22 cellular contexts compared by ENCODE assay signal in the genomic region with DNA sequence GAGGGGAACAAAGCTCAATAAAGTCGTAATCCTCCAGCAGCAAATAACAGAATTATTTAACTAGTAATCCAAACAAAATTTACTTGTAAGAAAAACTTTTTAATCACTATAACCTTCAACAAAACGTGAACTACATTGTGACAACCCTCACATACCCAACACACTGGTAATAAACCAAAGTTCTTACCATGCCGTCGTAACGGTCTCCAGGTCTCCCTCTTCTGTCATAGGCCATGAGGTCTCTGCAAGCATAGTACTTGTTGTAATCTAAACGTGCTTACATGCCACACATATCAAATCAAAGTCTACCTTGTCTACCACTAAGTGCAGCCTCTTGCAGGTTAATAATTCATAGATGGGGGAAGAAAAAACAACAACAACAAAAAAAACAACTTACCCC. TPM values are rescaled to one million over a fixed set of nuclear protein-coding genes. Genes with fewer than 3 reads are reported as not detected.
DNase-seq lines count a peak whose midpoint lies in the region; ATAC-seq, FAIRE-seq and TF ChIP-seq lines count a peak whose summit lies in the region.
"Had no signal": no experiment of that assay in that cellular context is flagged by ENCODE, and none has a peak within 500 bp of the region (broad histone marks: within the 10 kb centered on the region; RNA-seq: fewer than 3 reads in every experiment).

No MANE protein-coding gene starts in this region.

- H3K23ac ChIP-seq in H1 (ENCODE audit: insufficient read length) (no peak overlapping the region), mesendoderm (ENCODE audit: low read length) (no peak overlapping the region)

- no peaks in the 10 kb centered on the region for H3K4me1 ChIP-seq in H1 (replicated peaks in 1 of 4; ENCODE audit: control insufficient read depth in 3 of 4, insufficient read depth in 4 of 4, low read length in 3 of 4)
- no peaks in the 10 kb centered on the region for H3K4me1 ChIP-seq in mesendoderm (ENCODE audit: control insufficient read depth, low read depth, low read length)

- no peak overlapping the region for H3K9ac ChIP-seq in SK-N-MC (ENCODE audit: insufficient read length)
- no peak overlapping the region for H3K9ac ChIP-seq in H1 (replicated peaks in 1 of 4; ENCODE audit: extremely low read depth in 1 of 4, low read depth in 3 of 4, low read length in 3 of 4)
- H3K9ac ChIP-seq in mesendoderm (ENCODE audit: low read length), result no peak overlapping the region

- CTCF ChIA-PET in CD4-positive, alpha-beta T cell (lab: Charles Lee), result no interaction called here
- CTCF ChIA-PET in H1 (lab: Charles Lee; ENCODE audit: partially characterized antibody), result interaction anchor here (1.6 kb wide), 1 partner anchor 10 kb away, joined by 3 read pairs; no protein-coding TSS in a partner anchor

- H3K27me3 Mint-ChIP-seq in CD4-positive, alpha-beta T cell, result no peaks in the 10 kb centered on the region
- no peaks in the 10 kb centered on the region for H3K27me3 Mint-ChIP-seq in T-helper 2 cell treated with Interferon-gamma antibody and Interleukin-4, amounts not matched to agents 5 μg/mL and 100 μg/mL, for 36 hours (ENCODE audit: low read depth)
- H3K27me3 Mint-ChIP-seq: CD8-positive, alpha-beta memory T cell had no signal

- 94% methylated on average over 6 of the region's 6 CpGs; no CpG with 5 or more reads in 1 of the 2 experiments for WGBS in H1 (ENCODE audit: extremely low coverage in 1 of 2, insufficient coverage in 1 of 2, insufficient read length in 1 of 2, insufficient replicate concordance in 2 of 2, low coverage in 1 of 2, low lambda C conversion rate in 2 of 2, missing lambda C conversion rate in 1 of 2), 2 experiments
- WGBS in mesendoderm (ENCODE audit: extremely low coverage, insufficient coverage, low lambda C conversion rate), result 100% methylated on average over 1 of the region's 6 CpGs

- no peak overlapping the region for H2BK120ac ChIP-seq in H1 (replicated peaks; ENCODE audit: low read depth, low read length)
- no peak overlapping the region for H2BK120ac ChIP-seq in mesendoderm (ENCODE audit: low read depth, low read length)

- no peak overlapping the region for H3K14ac ChIP-seq in H1 (ENCODE audit: insufficient read length)

- no peak overlapping the region for H4K91ac ChIP-seq in H1 (replicated peaks; ENCODE audit: insufficient read length, low read length)

- H2AFZ ChIP-seq in H1 (ENCODE audit: low read length), result no peak overlapping the region

- no peaks in the 10 kb centered on the region for H3K9me3 ChIP-seq in CD4-positive, alpha-beta T cell (ENCODE audit: control insufficient read depth, low read length)
- H3K9me3 ChIP-seq in SK-N-MC (ENCODE audit: low read depth, low read length) (no peaks in the 10 kb centered on the region), H1 (ENCODE audit: insufficient read depth in 2 of 2, low read depth in 1 of 2, low read length in 1 of 2) (no peaks in the 10 kb centered on the region)

- peak; percentile 9 for DNase-seq in DMS 273 (lab: John Stamatoyannopoulos, UW; ENCODE audit: unreplicated experiment)
- DNase-seq in DMS 273 treated with DMSO at 0.1 percent for 48 hours (lab: John Stamatoyannopoulos, UW), result no peak
- DNase-seq in CD4-positive, alpha-beta T cell, result no peak
- no peak for DNase-seq in SK-N-MC (ENCODE audit: low read depth, low spot score)
- no peak for DNase-seq in H1 (ENCODE audit: low read depth in 1 of 2, low spot score in 2 of 2)
- DNase-seq in T-helper 2 cell treated with Interferon-gamma antibody and Interleukin-4, amounts not matched to agents 5 μg/mL and 100 μg/mL, for 36 hours (ENCODE audit: low spot score), result no peak
- DNase-seq in mesendoderm, result no peak
- DNase-seq: CD8-positive, alpha-beta memory T cell; DND-41; GDM1; HCEC 1CT; NCI-H1930; NCI-H2171; NCI-H446 treated with DMSO at 0.1 percent for 48 hours; NCI-H748 treated with DMSO at 0.1 percent for 48 hours; RPMI8226; SIG-M5 had no signal

- peaks cover 8 to 41% of the 10 kb centered on the region in 2 experiments for H3K79me2 ChIP-seq in H1 (ENCODE audit: control insufficient read depth in 1 of 2, insufficient read depth in 2 of 2, low read length in 2 of 2)
- peaks cover 25% of the 10 kb centered on the region for H3K79me2 ChIP-seq in mesendoderm (ENCODE audit: control insufficient read depth, insufficient read depth, low read length)

- H3K4me3 ChIP-seq in SK-N-MC, result no peak overlapping the region
- no peak overlapping the region for H3K4me3 ChIP-seq in H1 (ENCODE audit: extremely low read depth in 1 of 4, insufficient read depth in 2 of 4, low read depth in 3 of 4, low read length in 4 of 4)
- H3K4me3 ChIP-seq in mesendoderm (ENCODE audit: low read length), result no peak overlapping the region

- H3K4me2 ChIP-seq in H1 (ENCODE audit: insufficient read depth in 1 of 2, low read depth in 2 of 2, low read length in 2 of 2), result no peak overlapping the region
- H3K4me2 ChIP-seq in mesendoderm (ENCODE audit: low read length), result no peak overlapping the region

- no peaks in the 10 kb centered on the region for H3K9me3 Mint-ChIP-seq in CD4-positive, alpha-beta T cell
- H3K9me3 Mint-ChIP-seq in T-helper 2 cell treated with Interferon-gamma antibody and Interleukin-4, amounts not matched to agents 5 μg/mL and 100 μg/mL, for 36 hours, result no peaks in the 10 kb centered on the region
- H3K9me3 Mint-ChIP-seq: CD8-positive, alpha-beta memory T cell had no signal

- peak overlapping the region; percentile 63 for H3K27ac Mint-ChIP-seq in CD4-positive, alpha-beta T cell
- H3K27ac Mint-ChIP-seq in T-helper 2 cell treated with Interferon-gamma antibody and Interleukin-4, amounts not matched to agents 5 μg/mL and 100 μg/mL, for 36 hours, result no peak overlapping the region

- H3K23me2 ChIP-seq in H1 (ENCODE audit: low read depth, low read length), result no peaks in the 10 kb centered on the region

- H3K27me3 ChIP-seq in CD4-positive, alpha-beta T cell (ENCODE audit: control insufficient read depth, insufficient read depth, low read length), result no peaks in the 10 kb centered on the region
- H3K27me3 ChIP-seq in H1 (replicated peaks in 1 of 4; ENCODE audit: control insufficient read depth in 3 of 4, extremely low read depth in 1 of 4, insufficient read depth in 3 of 4, low read length in 3 of 4), result no peaks in the 10 kb centered on the region
- H3K27me3 ChIP-seq in mesendoderm (ENCODE audit: insufficient read depth, low read length, poor library complexity), result no peaks in the 10 kb centered on the region

- no peak overlapping the region for H2BK15ac ChIP-seq in H1 (ENCODE audit: low read length)
- H2BK15ac ChIP-seq in mesendoderm (replicated peaks; ENCODE audit: low read depth), result no peak overlapping the region

- H3K36me3 Mint-ChIP-seq in CD4-positive, alpha-beta T cell (ENCODE audit: low read depth), result peaks cover 99% of the 10 kb centered on the region
- H3K36me3 Mint-ChIP-seq in T-helper 2 cell treated with Interferon-gamma antibody and Interleukin-4, amounts not matched to agents 5 μg/mL and 100 μg/mL, for 36 hours (ENCODE audit: low read depth), result peaks cover 90% of the 10 kb centered on the region

- TF ChIP-seq EP300 in H1 (IDR thresholded peaks at IDR 0.05; ENCODE audit: borderline replicate concordance in 1 of 2, low read depth in 2 of 2, low read length in 2 of 2), result no peak

- peaks cover 3% of the 10 kb centered on the region; the same call in 1 of the 2 replicates for H3K79me1 ChIP-seq in H1 (ENCODE audit: low read depth, low read length)
- peaks cover 12% of the 10 kb centered on the region for H3K79me1 ChIP-seq in mesendoderm (ENCODE audit: low read length)

- intact Hi-C loops in CD4-positive, alpha-beta T cell (cut with DNase I, micrococcal nuclease), result loop anchor here (1.0 to 10.0 kb wide), 2 partner anchors 8 to 1973 kb away; a partner anchor contains a TSS

- TF ChIP-seq RAD21 in H1 (IDR thresholded peaks at IDR 0.05 in 1 of 2, conservative IDR thresholded peaks at IDR 0.05 in 1 of 2; ENCODE audit: low read depth in 2 of 2, low read length in 2 of 2), result no peak

- H3K4ac ChIP-seq in H1 (replicated peaks; ENCODE audit: insufficient read length, low read depth, low read length), result no peak overlapping the region
- H3K4ac ChIP-seq in mesendoderm (ENCODE audit: low read depth, low read length), result no peak overlapping the region

- no peak for TF ChIP-seq CTCF in CD4-positive, alpha-beta T cell (IDR thresholded peaks at IDR 0.05)
- no peak for TF ChIP-seq CTCF in H1 (IDR thresholded peaks at IDR 0.05; ENCODE audit: control extremely low read depth in 1 of 3, insufficient read depth in 1 of 3, low read depth in 1 of 3, low read length in 3 of 3)

- no peak overlapping the region for H3K18ac ChIP-seq in H1 (ENCODE audit: extremely low read depth, low read length)
- no peak overlapping the region for H3K18ac ChIP-seq in mesendoderm (ENCODE audit: low read length)

- H3K4me1 Mint-ChIP-seq in CD4-positive, alpha-beta T cell (ENCODE audit: low read depth), result peaks cover 59% of the 10 kb centered on the region
- H3K4me1 Mint-ChIP-seq in T-helper 2 cell treated with Interferon-gamma antibody and Interleukin-4, amounts not matched to agents 5 μg/mL and 100 μg/mL, for 36 hours (ENCODE audit: low read depth), result peaks cover 28% of the 10 kb centered on the region

- H4K8ac ChIP-seq in H1 (ENCODE audit: extremely low read depth, insufficient read depth, low read length) (no peak overlapping the region), mesendoderm (ENCODE audit: low read depth, low read length) (no peak overlapping the region)

- H4K5ac ChIP-seq in H1 (ENCODE audit: insufficient read length, low read depth, low read length), result no peak overlapping the region
- H4K5ac ChIP-seq in mesendoderm (ENCODE audit: low read length), result no peak overlapping the region

- POLR2A ChIA-PET in CD4-positive, alpha-beta T cell (lab: Charles Lee), result interaction anchor here (1.0 to 3.2 kb wide), 2 partner anchors 8 to 9 kb away, joined by 3 to 20 read pairs; a partner anchor contains a TSS
- POLR2A ChIA-PET in H1 (lab: Charles Lee; ENCODE audit: partially characterized antibody), result interaction anchor here (1.0 to 4.8 kb wide), 11 partner anchors 9 to 216 kb away, joined by 3 to 102 read pairs (median 3); a partner anchor contains a TSS

- FAIRE-seq in H1 (lab: Jason Lieb, UNC), result no peak
- FAIRE-seq: D721Med, GM12891, GM19239 had no signal

- H2AK5ac ChIP-seq in H1 (ENCODE audit: low read depth, low read length), result no peak overlapping the region
- no peak overlapping the region for H2AK5ac ChIP-seq in mesendoderm (ENCODE audit: low read length)

- no peak overlapping the region for H2BK20ac ChIP-seq in H1 (ENCODE audit: low read length)

- no peak overlapping the region for H3K27ac ChIP-seq in CD4-positive, alpha-beta T cell (ENCODE audit: low read depth, low read length)
- peak overlapping the region; percentile 42; the same call in 1 of the 2 replicates for H3K27ac ChIP-seq in SK-N-MC
- H3K27ac ChIP-seq in H1 (ENCODE audit: low read depth, low read length), result no peak overlapping the region
- no peak overlapping the region for H3K27ac ChIP-seq in mesendoderm (ENCODE audit: low read depth, low read length)
- H3K27ac ChIP-seq: 22Rv1 had no signal

- no peak overlapping the region for H3K4me3 Mint-ChIP-seq in CD4-positive, alpha-beta T cell
- no peak overlapping the region for H3K4me3 Mint-ChIP-seq in T-helper 2 cell treated with Interferon-gamma antibody and Interleukin-4, amounts not matched to agents 5 μg/mL and 100 μg/mL, for 36 hours
- H3K4me3 Mint-ChIP-seq: CD8-positive, alpha-beta memory T cell had no signal

- no peak overlapping the region for H2BK12ac ChIP-seq in H1 (ENCODE audit: low read depth, low read length)

- no peak for ATAC-seq in CD4-positive, alpha-beta T cell (ENCODE audit: poor library complexity)
- ATAC-seq in GM18502 (IDR thresholded peaks at IDR 0.05; ENCODE audit: poor library complexity, unreplicated experiment), result no peak

- H3K36me3 ChIP-seq in SK-N-MC (ENCODE audit: insufficient read depth, low read length) (peaks cover 100% of the 10 kb centered on the region), H1 (ENCODE audit: control insufficient read depth in 2 of 4, insufficient read depth in 4 of 4, low read length in 3 of 4) (peaks cover 58 to 98% (median 82%) of the 10 kb centered on the region in 4 experiments), mesendoderm (ENCODE audit: control insufficient read depth, insufficient read depth, low read length) (peaks cover 17% of the 10 kb centered on the region)

- no peak overlapping the region for H2BK5ac ChIP-seq in H1 (ENCODE audit: low read depth, low read length)
- no peak overlapping the region for H2BK5ac ChIP-seq in mesendoderm (ENCODE audit: low read length)

- H3K56ac ChIP-seq in H1 (replicated peaks; ENCODE audit: insufficient read length, low read depth, low read length) (no peak overlapping the region), mesendoderm (ENCODE audit: low read length) (no peak overlapping the region)

- peaks cover 9 to 12% of the 10 kb centered on the region in 2 experiments for H4K20me1 ChIP-seq in H1 (replicated peaks in 1 of 2; ENCODE audit: control insufficient read depth in 1 of 2, insufficient read depth in 2 of 2, low read length in 2 of 2)

- peak in 1 of 2 experiments; percentile 54; a peak in 1 of 3 replicates for TF ChIP-seq POLR2A in H1 (IDR thresholded peaks at IDR 0.05; ENCODE audit: control extremely low read depth in 1 of 2, low read depth in 2 of 2, low read length in 2 of 2)

RNA-seq across cellular contexts. Expression of a gene that starts 8.5 kb away (rescaled TPM):
- total RNA-seq in CD4-positive, alpha-beta T cell, result 100 to 1,000 TPM; 656 to 688 TPM
- total RNA-seq in H1 (2021; fragmentation: NEBNext Ultra II Directional; extraction: Animal tissue kit (Norgen Biotek cat#: 25700)), result 851 and 887 TPM in 2 replicates
- polyA plus RNA-seq in H1 (2011; rRNA removed), result 414 and 560 TPM in 2 replicates
- 510 TPM for polyA plus RNA-seq in H1 (2011; cell fraction: cytosol; rRNA removed)
- 492 TPM for polyA plus RNA-seq in H1 (2011; cell fraction: nucleus; rRNA removed)
- polyA plus RNA-seq in H1 (2012, experiment 1 of 2), result 624 to 1,009 TPM (median 692 TPM) in 4 replicates
- 173 TPM for polyA plus RNA-seq in H1 (2012, experiment 2 of 2)
- polyA plus RNA-seq in H1 (2013, experiment 1 of 2), result 487 TPM
- 492 TPM for polyA plus RNA-seq in H1 (2013, experiment 2 of 2)
- polyA minus RNA-seq in H1 (2011; rRNA and poly(A)+ RNA removed), result 578 and 618 TPM in 2 replicates
- polyA minus RNA-seq in H1 (2011; cell fraction: cytosol; rRNA and poly(A)+ RNA removed), result 403 TPM
- polyA minus RNA-seq in H1 (2011; cell fraction: nucleus; rRNA and poly(A)+ RNA removed), result 658 TPM
- polyA plus RNA-seq in mesendoderm (2013, experiment 1 of 2), result 765 TPM
- 777 TPM for polyA plus RNA-seq in mesendoderm (2013, experiment 2 of 2)

RNA-seq across cellular contexts. Expression of a gene that starts 9.1 kb away (rescaled TPM):
- 1 to 10 TPM in 1 of 2 experiments, under 1 TPM in 1; 0.66 to 1.2 TPM for total RNA-seq in CD4-positive, alpha-beta T cell
- 34.1 and 34.6 TPM in 2 replicates for total RNA-seq in H1 (2021; fragmentation: NEBNext Ultra II Directional; extraction: Animal tissue kit (Norgen Biotek cat#: 25700))
- polyA plus RNA-seq in H1 (2011; rRNA removed), result 2.7 and 3.0 TPM in 2 replicates
- polyA plus RNA-seq in H1 (2011; cell fraction: cytosol; rRNA removed), result 5.8 TPM
- polyA plus RNA-seq in H1 (2011; cell fraction: nucleus; rRNA removed), result 1.8 TPM
- polyA plus RNA-seq in H1 (2012, experiment 1 of 2), result 10.9 to 21.6 TPM (median 14.0 TPM) in 4 replicates
- polyA plus RNA-seq in H1 (2012, experiment 2 of 2), result 1.1 TPM
- 25.4 TPM for polyA plus RNA-seq in H1 (2013, experiment 1 of 2)
- polyA plus RNA-seq in H1 (2013, experiment 2 of 2), result 25.9 TPM
- polyA minus RNA-seq in H1 (2011; rRNA and poly(A)+ RNA removed), result 8.1 and 18.4 TPM in 2 replicates
- 16.7 TPM for polyA minus RNA-seq in H1 (2011; cell fraction: cytosol; rRNA and poly(A)+ RNA removed)
- 10.6 TPM for polyA minus RNA-seq in H1 (2011; cell fraction: nucleus; rRNA and poly(A)+ RNA removed)
- polyA plus RNA-seq in mesendoderm (2013, experiment 1 of 2), result 27.8 TPM
- polyA plus RNA-seq in mesendoderm (2013, experiment 2 of 2), result 27.4 TPM

RNA-seq across cellular contexts. Expression of a gene that starts 50.3 kb away (rescaled TPM):
- 1 to 10 TPM; 3.6 to 5.1 TPM for total RNA-seq in CD4-positive, alpha-beta T cell
- 4.6 and 7.0 TPM in 2 replicates for total RNA-seq in H1 (2021; fragmentation: NEBNext Ultra II Directional; extraction: Animal tissue kit (Norgen Biotek cat#: 25700))
- polyA plus RNA-seq in H1 (2011; rRNA removed), result 0.24 and 0.47 TPM in 2 replicates
- polyA plus RNA-seq in H1 (2011; cell fraction: cytosol; rRNA removed), result 1.00 TPM
- 0.78 TPM for polyA plus RNA-seq in H1 (2011; cell fraction: nucleus; rRNA removed)
- polyA plus RNA-seq in H1 (2012, experiment 1 of 2), result 1.1 to 2.6 TPM (median 1.3 TPM) in 4 replicates
- 0.08 TPM for polyA plus RNA-seq in H1 (2012, experiment 2 of 2)
- polyA plus RNA-seq in H1 (2013, experiment 1 of 2), result 2.5 TPM
- 2.4 TPM for polyA plus RNA-seq in H1 (2013, experiment 2 of 2)
- 1.5 and 3.1 TPM in 2 replicates for polyA minus RNA-seq in H1 (2011; rRNA and poly(A)+ RNA removed)
- polyA minus RNA-seq in H1 (2011; cell fraction: cytosol; rRNA and poly(A)+ RNA removed), result 1.3 TPM
- 6.1 TPM for polyA minus RNA-seq in H1 (2011; cell fraction: nucleus; rRNA and poly(A)+ RNA removed)
- polyA plus RNA-seq in mesendoderm (2013, experiment 1 of 2), result 1.5 TPM
- 1.5 TPM for polyA plus RNA-seq in mesendoderm (2013, experiment 2 of 2)

Comparison
In these comparisons a context has a peak if more than half of its experiments do, and no peak if none do; other contexts are left out.
1. RNA of a gene that starts 9.1 kb away (total RNA-seq): 34.1 to 34.6 TPM in H1; 0.66 to 1.2 TPM in CD4-positive, alpha-beta T cell; every median in the first group is over 10 times any median in the second.